In the genomic region with DNA sequence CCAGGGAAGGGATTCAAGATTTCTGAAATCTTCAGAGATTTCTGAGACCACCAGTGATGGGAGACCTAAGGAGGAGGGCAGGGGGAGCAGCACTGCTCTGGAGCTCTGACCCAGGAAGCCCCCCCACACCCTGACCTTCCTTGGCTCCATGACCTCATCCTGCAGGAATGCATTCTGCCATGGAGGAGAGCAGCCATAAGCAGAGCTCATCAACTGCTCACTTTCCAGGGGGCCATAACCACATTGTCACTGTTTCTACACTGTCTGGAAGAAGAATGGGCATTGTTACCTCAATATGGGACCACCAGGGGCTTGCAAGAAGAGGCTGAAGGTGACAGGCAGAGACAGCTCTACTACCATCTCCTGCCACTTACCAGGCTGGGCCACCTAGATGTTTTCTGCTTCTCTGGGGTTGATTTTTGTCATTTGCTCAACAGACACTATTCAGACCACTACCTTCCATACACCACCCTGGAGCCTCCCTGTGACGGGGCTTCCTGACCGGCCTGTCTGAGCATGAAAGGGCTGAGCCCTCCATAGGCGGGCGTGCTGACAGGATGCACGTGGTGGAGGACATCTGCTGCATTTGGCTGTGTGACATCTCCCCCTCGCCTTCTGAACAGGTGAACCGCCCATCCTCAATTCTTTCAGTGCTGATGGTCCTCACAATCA, we compare ENCODE assay signal across 11 cellular contexts. TPM values are rescaled to one million over a fixed set of nuclear protein-coding genes. Genes with fewer than 3 reads are reported as not detected.
DNase-seq lines count a peak whose midpoint lies in the region; ATAC-seq and TF ChIP-seq lines count a peak whose summit lies in the region.
"Had no signal": no experiment of that assay in that cellular context is flagged by ENCODE, and none has a peak within 500 bp of the region (broad histone marks: within the 10 kb centered on the region; RNA-seq: fewer than 3 reads in every experiment).

No MANE protein-coding gene starts in this region.

- H3K4me3 Mint-ChIP-seq in activated T-cell treated with anti-CD3 and anti-CD28 coated beads, Interleukin-2, amount 50 U/mL, for 72 hours = no peak overlapping the region

- H3K4me3 ChIP-seq in AG04449 (ENCODE audit: low read depth, low read length) (no peak overlapping the region), HEK293 (ENCODE audit: low read depth, low read length) (no peak overlapping the region), vagina (no peak overlapping the region), Peyer's patch (no peak overlapping the region)
- H3K4me3 ChIP-seq: suprapubic skin had no signal

- H3K4me1 Mint-ChIP-seq in activated T-cell treated with anti-CD3 and anti-CD28 coated beads, Interleukin-2, amount 50 U/mL, for 72 hours (ENCODE audit: low read depth) = peaks cover 26% of the 10 kb centered on the region

- no peak overlapping the region for H3K27ac ChIP-seq in HEK293 (ENCODE audit: extremely low read depth, low read depth, low read length)
- no peak overlapping the region for H3K27ac ChIP-seq in vagina
- no peak overlapping the region for H3K27ac ChIP-seq in Peyer's patch
- H3K27ac ChIP-seq: suprapubic skin had no signal

- no peak for ATAC-seq in activated T-cell treated with anti-CD3 and anti-CD28 coated beads, Interleukin-2, amount 50 U/mL, for 72 hours (replicated peaks in 1 of 2)

- POLR2A ChIA-PET in AG04449 (lab: Yijun Ruan, JAX) = no interaction called here
- POLR2A ChIA-PET in HEK293 (lab: Yijun Ruan, JAX) = interaction anchor here (0.6 to 1.3 kb wide), 4 partner anchors 81 to 1574 kb away, joined by 3 to 10 read pairs (median 5); partner anchors contain the start of gene GTF3C5

- H3K9me3 Mint-ChIP-seq in activated T-cell treated with anti-CD3 and anti-CD28 coated beads, Interleukin-2, amount 50 U/mL, for 72 hours = no peaks in the 10 kb centered on the region

- peaks cover 9% of the 10 kb centered on the region for H3K4me1 ChIP-seq in HEK293 (ENCODE audit: control insufficient read depth, insufficient read depth, low read length)
- H3K4me1 ChIP-seq in vagina = peaks cover 30% of the 10 kb centered on the region
- peaks cover 0 to 21% (median 0%) of the 10 kb centered on the region in 4 donors for H3K4me1 ChIP-seq in Peyer's patch

- H3K36me3 Mint-ChIP-seq in activated T-cell treated with anti-CD3 and anti-CD28 coated beads, Interleukin-2, amount 50 U/mL, for 72 hours (ENCODE audit: insufficient read depth in 2 of 2) = no peaks in the 10 kb centered on the region

- H3K9me3 ChIP-seq in HEK293 (ENCODE audit: control insufficient read depth, insufficient read depth, low read depth, low read length) = no peaks in the 10 kb centered on the region
- no peaks in the 10 kb centered on the region for H3K9me3 ChIP-seq in vagina
- H3K9me3 ChIP-seq in Peyer's patch = no peaks in the 10 kb centered on the region
- H3K9me3 ChIP-seq: suprapubic skin had no signal

- CTCF ChIA-PET in AG04449 (lab: Yijun Ruan, JAX) (interaction anchor here (1.2 to 1.3 kb wide), 2 partner anchors 12 to 45 kb away, joined by 3 to 4 read pairs; no protein-coding TSS in a partner anchor), HEK293 (lab: Yijun Ruan, JAX) (interaction anchor here (0.6 to 2.1 kb wide), 6 partner anchors 11 to 45 kb away, joined by 3 to 10 read pairs (median 4); partner anchors contain the start of gene GFI1B)

- TF ChIP-seq POLR2A in vagina (IDR thresholded peaks at IDR 0.05) (no peak), Peyer's patch (IDR thresholded peaks at IDR 0.05) (no peak)

- DNase-seq in AG04449 (ENCODE audit: low read depth, low spot score) (peak; percentile 7), amniotic epithelial cell (ENCODE audit: low read depth) (peak; percentile 67), islet precursor cell (peak; percentile 87), vagina (ENCODE audit: extremely low spot score in 2 of 2) (no peak), Peyer's patch (no peak)
- DNase-seq in activated T-cell treated with anti-CD3 and anti-CD28 coated beads, Interleukin-2, amount 50 U/mL, for 48 hours = no peak
- no peak for DNase-seq in activated T-cell treated with anti-CD3 and anti-CD28 coated beads, Interleukin-2, amount 50 U/mL, for 72 hours
- DNase-seq: CD8-positive, alpha-beta memory T cell; NCI-H510A treated with DMSO at 0.1 percent for 48 hours had no signal

- no peaks in the 10 kb centered on the region for H3K27me3 Mint-ChIP-seq in activated T-cell treated with anti-CD3 and anti-CD28 coated beads, Interleukin-2, amount 50 U/mL, for 72 hours (ENCODE audit: low read depth)

- H3K36me3 ChIP-seq in HEK293 (ENCODE audit: control insufficient read depth in 2 of 2, insufficient read depth in 1 of 2, low read length in 2 of 2) (no peaks in the 10 kb centered on the region), vagina (no peaks in the 10 kb centered on the region), Peyer's patch (no peaks in the 10 kb centered on the region)
- H3K36me3 ChIP-seq: suprapubic skin had no signal

- TF ChIP-seq CTCF in AG04449 (IDR thresholded peaks at IDR 0.05; ENCODE audit: insufficient read depth, low read length, missing control alignments) (no peak), HEK293 (tag by site-specific recombination; IDR thresholded peaks at IDR 0.05) (no peak), vagina (IDR thresholded peaks at IDR 0.05) (no peak), Peyer's patch (IDR thresholded peaks at IDR 0.05) (no peak)

- intact Hi-C loops in vagina (cut with DNase I) = no loop called here

- no peak overlapping the region for H3K27ac Mint-ChIP-seq in activated T-cell treated with anti-CD3 and anti-CD28 coated beads, Interleukin-2, amount 50 U/mL, for 72 hours

- H3K27me3 ChIP-seq in vagina (no peaks in the 10 kb centered on the region), Peyer's patch (no peaks in the 10 kb centered on the region)
- H3K27me3 ChIP-seq: suprapubic skin had no signal

TF ChIP-seq in HEK293, 187 proteins besides CTCF, POLR2A, EP300 and RAD21 (continues in another document):
- TF ChIP-seq ZNF518A (tag by site-specific recombination; conservative IDR thresholded peaks at IDR 0.05; ENCODE audit: low read depth) (no peak), ZFP69B (tag by site-specific recombination; IDR thresholded peaks at IDR 0.05) (no peak), GLIS1 (tag by site-specific recombination; IDR thresholded peaks at IDR 0.05) (peak; percentile 98), ZNF174 (tag by site-specific recombination; IDR thresholded peaks at IDR 0.05) (no peak), ZFHX2 (tag by site-specific recombination; conservative IDR thresholded peaks at IDR 0.05) (no peak), ZNF10 (tag by site-specific recombination; IDR thresholded peaks at IDR 0.05) (peak; percentile 88)

RNA-seq across cellular contexts. Expression of gene TSC1, which starts 2.3 kb away (rescaled TPM):
- 56.2 TPM for total RNA-seq in vagina
- total RNA-seq in Peyer's patch = 100 to 1,000 TPM in 1 of 4 donors, 10 to 100 TPM in 3; 38.4 to 155 (median 81.6) TPM
- 10 to 100 TPM; 28.8 to 30.2 TPM for total RNA-seq in activated T-cell treated with anti-CD3 and anti-CD28 coated beads, Interleukin-2, amount 50 U/mL, for 72 hours

RNA-seq across cellular contexts. Expression of gene GFI1B, which starts 31.7 kb away (rescaled TPM):
- not detected for total RNA-seq in vagina
- total RNA-seq in Peyer's patch = 1 to 10 TPM in 2 of 4 donors, under 1 TPM in 1, not detected in 1; 0.88 to 2.7 (median 2.4) TPM
- total RNA-seq in activated T-cell treated with anti-CD3 and anti-CD28 coated beads, Interleukin-2, amount 50 U/mL, for 72 hours = under 1 TPM in 1 of 2 donors, not detected in 1; 0.12 TPM
- total RNA-seq: CD8-positive, alpha-beta memory T cell; suprapubic skin had no signal

Comparison
In these comparisons a context has a peak if more than half of its experiments do, and no peak if none do; other contexts are left out.
1. DNase-seq: peak in AG04449 (single experiment), amniotic epithelial cell (single experiment) and islet precursor cell (single experiment); none in vagina (0 of 2), activated T-cell treated with anti-CD3 and anti-CD28 coated beads, Interleukin-2, amount 50 U/mL, for 48 hours (0 of 2), Peyer's patch (0 of 3) and activated T-cell treated with anti-CD3 and anti-CD28 coated beads, Interleukin-2, amount 50 U/mL, for 72 hours (0 of 2).